ENCODE assay signal across 1 cellular context in genomic region chr1:39492118-39493042, GRCh38.
TF ChIP-seq lines count a peak whose summit lies in the region.

No MANE protein-coding gene starts in this region.

TF ChIP-seq in endothelial cell of umbilical vein, 7 proteins besides CTCF, POLR2A, EP300 and RAD21:
- TF ChIP-seq EZH2 (IDR thresholded peaks at IDR 0.05; ENCODE audit: borderline replicate concordance, low read depth, low read length, severe bottlenecking) = peak; percentile 73
